In genomic region chr15:81899730-81900129, GRCh38 we compare ENCODE assay signal across 25 cellular contexts.
"Had no signal": no experiment of that assay in that cellular context is flagged by ENCODE, and none has a peak within 500 bp of the region (broad histone marks: within the 10 kb centered on the region; RNA-seq: fewer than 3 reads in every experiment).

No MANE protein-coding gene starts in this region.

- H3K27ac ChIP-seq: stomach, suprapubic skin, testis, thoracic aorta, thyroid gland, tibial artery, tibial nerve, transverse colon, upper lobe of left lung, upper lobe of right lung, uterus, vagina had no signal

- ATAC-seq: stimulated activated effector memory CD8-positive, alpha-beta T cell treated with anti-CD3 and anti-CD28 coated beads, Interleukin-12 subunit alpha, Interleukin-12 subunit beta, amount 100 ng/mL, for 72 hours; stimulated activated memory B cell treated with anti-CD40 and anti-IgM and Interleukin-4, amounts not matched to agents 10 μg/mL and 1 μg/mL and 100 μg/mL, for 72 hours; stimulated activated naive B cell treated with anti-CD40 and anti-IgM and Interleukin-4, amounts not matched to agents 10 μg/mL and 1 μg/mL and 100 μg/mL, for 72 hours; stimulated activated naive CD8-positive, alpha-beta T cell treated with anti-CD3 and anti-CD28 coated beads, Interleukin-15, amount 100 ng/mL, for 72 hours; stimulated activated naive CD8-positive, alpha-beta T cell treated with anti-CD3 and anti-CD28 coated beads, Interleukin-15, Interleukin-2, amounts not matched to agents 100 U/mL and 50 U/mL, for 24 hours; upper lobe of right lung had no signal

- H3K4me3 ChIP-seq: stomach, suprapubic skin, testis, thoracic aorta, thyroid gland, tibial artery, tibial nerve, transverse colon, upper lobe of left lung, upper lobe of right lung, uterus, vagina had no signal

- H3K4me1 ChIP-seq: stomach, suprapubic skin, testis, thyroid gland, tibial nerve, transverse colon, upper lobe of left lung, upper lobe of right lung, uterus, vagina had no signal

- H3K27me3 ChIP-seq: stomach, suprapubic skin, testis, thyroid gland, tibial artery, tibial nerve, transverse colon, upper lobe of left lung, upper lobe of right lung, uterus, vagina had no signal

- H3K9me3 ChIP-seq: stomach, suprapubic skin, testis, thoracic aorta, thyroid gland, tibial artery, tibial nerve, transverse colon, upper lobe of left lung, upper lobe of right lung, uterus, vagina had no signal

- H3K36me3 ChIP-seq: stomach, suprapubic skin, thoracic aorta, thyroid gland, tibial artery, tibial nerve, transverse colon, upper lobe of left lung, upper lobe of right lung, uterus, vagina had no signal

- DNase-seq: stimulated activated CD4-positive, alpha-beta T cell treated with anti-CD3 and anti-CD28 coated beads, Interleukin-2, amount 100 ng/mL, for 48 hours; stimulated activated CD4-positive, alpha-beta T cell treated with anti-CD3 and anti-CD28 coated beads, Interleukin-4, amount 100 ng/mL, for 1 hour; stimulated activated CD4-positive, alpha-beta T cell treated with anti-CD3 and anti-CD28 coated beads, Interleukin-4, amount 100 ng/mL, for 24 hours; stimulated activated CD4-positive, alpha-beta T cell treated with anti-CD3 and anti-CD28 coated beads, Interleukin-4, amount 100 ng/mL, for 4 hours; stimulated activated CD8-positive, alpha-beta memory T cell treated with anti-CD3 and anti-CD28 coated beads, Interleukin-4, amount 100 ng/mL, for 48 hours; stimulated activated naive B cell treated with anti-CD40 and anti-IgM and Interleukin-4, amounts not matched to agents 10 μg/mL and 1 μg/mL and 100 μg/mL, for 72 hours; stimulated activated naive CD4-positive, alpha-beta T cell; stimulated activated naive CD4-positive, alpha-beta T cell treated with Interleukin-2 at 50 U/mL for 16 hours; stimulated activated naive CD8-positive, alpha-beta T cell treated with anti-CD3 and anti-CD28 coated beads, Interleukin-15, amount 100 ng/mL, for 72 hours; stimulated activated naive CD8-positive, alpha-beta T cell treated with anti-CD3 and anti-CD28 coated beads, Interleukin-15, Interleukin-2, amounts not matched to agents 100 U/mL and 50 U/mL, for 24 hours; stomach; substantia nigra; testis; thyroid gland; tibial artery; transverse colon; upper lobe of left lung; upper lobe of right lung; uterus had no signal
